2 cellular contexts compared by ENCODE assay signal in the genomic region with DNA sequence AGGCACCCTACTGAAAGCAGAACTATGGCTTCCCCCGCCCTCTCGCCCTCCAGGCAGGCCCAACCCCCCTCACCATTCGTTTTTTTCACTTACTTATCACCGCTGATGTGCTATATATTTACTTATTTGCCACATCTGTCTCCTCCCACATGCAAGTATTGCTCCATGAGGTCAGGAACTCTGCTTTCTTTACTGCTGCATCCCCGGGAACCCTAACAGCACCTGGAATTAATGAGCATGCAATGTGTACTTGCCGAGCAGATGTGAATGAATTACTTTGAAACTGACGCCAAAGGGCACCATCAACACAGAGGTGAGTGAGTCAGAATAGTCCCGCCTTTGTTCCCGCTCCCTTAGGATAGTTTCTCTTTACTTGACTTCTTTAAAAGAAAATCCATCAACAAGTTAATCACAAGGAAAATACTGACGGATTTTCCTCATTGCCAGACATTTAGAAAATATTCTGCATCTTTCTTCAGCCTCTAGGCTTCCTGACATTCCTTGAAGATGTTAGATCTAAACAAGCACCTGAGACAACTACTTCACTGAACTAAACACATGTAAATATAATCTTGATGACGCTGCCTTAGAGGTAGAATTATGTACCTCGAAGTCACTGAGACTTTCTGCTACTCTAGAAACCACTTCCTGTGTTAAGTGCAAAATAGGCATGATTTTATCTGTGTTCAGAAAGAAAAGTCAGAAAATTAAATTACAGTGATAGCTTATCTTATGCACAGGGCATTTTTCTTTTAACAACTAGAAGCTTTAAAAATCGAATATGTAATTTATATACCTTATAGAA.
A peak's percentile ranks its signal among the peaks of the same experiment; 100 is the strongest.
TF ChIP-seq lines count a peak whose summit lies in the region.

No MANE protein-coding gene starts in this region.

TF ChIP-seq in K562, 482 proteins besides CTCF, POLR2A, EP300 and RAD21:
- peak; percentile 47 for TF ChIP-seq GABPA (tag; conservative IDR thresholded peaks at IDR 0.05; ENCODE audit: low read depth)
- peak; percentile 28; the same call in 1 of the 2 replicates for TF ChIP-seq ETV1 (tag; conservative IDR thresholded peaks at IDR 0.05; ENCODE audit: low read depth)
- no peak for TF ChIP-seq ETV6 (IDR thresholded peaks at IDR 0.05; ENCODE audit: borderline replicate concordance in 1 of 2, low read depth in 2 of 2, low read length in 1 of 2)
- no peak for TF ChIP-seq ETV6 (CRISPR knock-in tag; IDR thresholded peaks at IDR 0.05; ENCODE audit: borderline replicate concordance)
- TF ChIP-seq, protein P1, sequence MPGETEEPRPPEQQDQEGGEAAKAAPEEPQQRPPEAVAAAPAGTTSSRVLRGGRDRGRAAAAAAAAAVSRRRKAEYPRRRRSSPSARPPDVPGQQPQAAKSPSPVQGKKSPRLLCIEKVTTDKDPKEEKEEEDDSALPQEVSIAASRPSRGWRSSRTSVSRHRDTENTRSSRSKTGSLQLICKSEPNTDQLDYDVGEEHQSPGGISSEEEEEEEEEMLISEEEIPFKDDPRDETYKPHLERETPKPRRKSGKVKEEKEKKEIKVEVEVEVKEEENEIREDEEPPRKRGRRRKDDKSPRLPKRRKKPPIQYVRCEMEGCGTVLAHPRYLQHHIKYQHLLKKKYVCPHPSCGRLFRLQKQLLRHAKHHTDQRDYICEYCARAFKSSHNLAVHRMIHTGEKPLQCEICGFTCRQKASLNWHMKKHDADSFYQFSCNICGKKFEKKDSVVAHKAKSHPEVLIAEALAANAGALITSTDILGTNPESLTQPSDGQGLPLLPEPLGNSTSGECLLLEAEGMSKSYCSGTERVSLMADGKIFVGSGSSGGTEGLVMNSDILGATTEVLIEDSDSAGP (CRISPR knock-in tag; IDR thresholded peaks at IDR 0.05), result no peak
- TF ChIP-seq, protein P2, sequence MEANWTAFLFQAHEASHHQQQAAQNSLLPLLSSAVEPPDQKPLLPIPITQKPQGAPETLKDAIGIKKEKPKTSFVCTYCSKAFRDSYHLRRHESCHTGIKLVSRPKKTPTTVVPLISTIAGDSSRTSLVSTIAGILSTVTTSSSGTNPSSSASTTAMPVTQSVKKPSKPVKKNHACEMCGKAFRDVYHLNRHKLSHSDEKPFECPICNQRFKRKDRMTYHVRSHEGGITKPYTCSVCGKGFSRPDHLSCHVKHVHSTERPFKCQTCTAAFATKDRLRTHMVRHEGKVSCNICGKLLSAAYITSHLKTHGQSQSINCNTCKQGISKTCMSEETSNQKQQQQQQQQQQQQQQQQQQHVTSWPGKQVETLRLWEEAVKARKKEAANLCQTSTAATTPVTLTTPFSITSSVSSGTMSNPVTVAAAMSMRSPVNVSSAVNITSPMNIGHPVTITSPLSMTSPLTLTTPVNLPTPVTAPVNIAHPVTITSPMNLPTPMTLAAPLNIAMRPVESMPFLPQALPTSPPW (CRISPR knock-in tag; IDR thresholded peaks at IDR 0.05), result peak; percentile 42; the same call in 1 of the 2 replicates
- no peak for TF ChIP-seq CSDE1 (IDR thresholded peaks at IDR 0.05)
- no peak for TF ChIP-seq ATF1 (CRISPR knock-in tag; IDR thresholded peaks at IDR 0.05)
- TF ChIP-seq ATF1 (tag; IDR thresholded peaks at IDR 0.05), result 0 out of 2 replicates have a peak, but pooled peaks have one; percentile 11
- TF ChIP-seq CREM (IDR thresholded peaks at IDR 0.05; ENCODE audit: low read depth), result peak; percentile 29; the same call in 1 of the 2 replicates

TF ChIP-seq in HEK293T, 16 proteins besides CTCF, POLR2A, EP300 and RAD21:
- TF ChIP-seq ARNT (IDR thresholded peaks at IDR 0.05) (no peak), ZNF384 (IDR thresholded peaks at IDR 0.05) (no peak; the same call in 1 of the 2 replicates), SP1 (IDR thresholded peaks at IDR 0.05) (no peak), LEF1 (IDR thresholded peaks at IDR 0.05; ENCODE audit: borderline replicate concordance) (no peak), NFRKB (IDR thresholded peaks at IDR 0.05) (no peak), FOXM1 (IDR thresholded peaks at IDR 0.05; ENCODE audit: borderline replicate concordance) (no peak), SUZ12 (IDR thresholded peaks at IDR 0.05) (no peak), BHLHE40 (IDR thresholded peaks at IDR 0.05; ENCODE audit: borderline replicate concordance) (no peak), FOXK2 (IDR thresholded peaks at IDR 0.05) (no peak), L3MBTL2 (conservative IDR thresholded peaks at IDR 0.05) (no peak), ELF4 (IDR thresholded peaks at IDR 0.05) (no peak), TARDBP (IDR thresholded peaks at IDR 0.05) (no peak), FOXA1 (IDR thresholded peaks at IDR 0.05) (no peak), HDGF (IDR thresholded peaks at IDR 0.05; ENCODE audit: borderline replicate concordance) (no peak), CTBP1 (IDR thresholded peaks at IDR 0.05; ENCODE audit: borderline replicate concordance) (no peak)
- TF ChIP-seq, protein P3, sequence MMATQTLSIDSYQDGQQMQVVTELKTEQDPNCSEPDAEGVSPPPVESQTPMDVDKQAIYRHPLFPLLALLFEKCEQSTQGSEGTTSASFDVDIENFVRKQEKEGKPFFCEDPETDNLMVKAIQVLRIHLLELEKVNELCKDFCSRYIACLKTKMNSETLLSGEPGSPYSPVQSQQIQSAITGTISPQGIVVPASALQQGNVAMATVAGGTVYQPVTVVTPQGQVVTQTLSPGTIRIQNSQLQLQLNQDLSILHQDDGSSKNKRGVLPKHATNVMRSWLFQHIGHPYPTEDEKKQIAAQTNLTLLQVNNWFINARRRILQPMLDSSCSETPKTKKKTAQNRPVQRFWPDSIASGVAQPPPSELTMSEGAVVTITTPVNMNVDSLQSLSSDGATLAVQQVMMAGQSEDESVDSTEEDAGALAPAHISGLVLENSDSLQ (IDR thresholded peaks at IDR 0.05), result no peak
